In genomic region chr14:105192866-105193731, GRCh38 we compare ENCODE assay signal across 13 cellular contexts. TPM values are rescaled to one million over a fixed set of nuclear protein-coding genes. Genes with fewer than 3 reads are reported as not detected.
A peak's percentile ranks its signal among the peaks of the same experiment; 100 is the strongest.
DNase-seq lines count a peak whose midpoint lies in the region; ATAC-seq and TF ChIP-seq lines count a peak whose summit lies in the region.
"Had no signal": no experiment of that assay in that cellular context is flagged by ENCODE, and none has a peak within 500 bp of the region (broad histone marks: within the 10 kb centered on the region; RNA-seq: fewer than 3 reads in every experiment).

No MANE protein-coding gene starts in this region.

- CTCF ChIA-PET in WTC11 (lab: Charles Lee), result interaction anchor here (1.3 to 6.3 kb wide), 4 partner anchors 12 to 103 kb away, joined by 3 to 33 read pairs (median 8); partner anchors contain the start of gene JAG2

- ATAC-seq in GM19467 (IDR thresholded peaks at IDR 0.05; ENCODE audit: unreplicated experiment) (no peak), HG03342 (IDR thresholded peaks at IDR 0.05; ENCODE audit: unreplicated experiment) (no peak), WTC11 (no peak)
- ATAC-seq: PC-3 had no signal

- H3K9me3 ChIP-seq in neural cell (ENCODE audit: low read length), result no peaks in the 10 kb centered on the region

- peak; percentile 85 for DNase-seq in Daoy (ENCODE audit: low read depth)
- DNase-seq in MV-4-11 (lab: John Stamatoyannopoulos, UW), result peak; percentile 35
- no peak for DNase-seq in caudate nucleus (lab: John Stamatoyannopoulos, UW)
- DNase-seq in WTC11 (ENCODE audit: low spot score), result no peak
- DNase-seq in RPMI8226, result no peak
- DNase-seq: dorsolateral prefrontal cortex, kidney, NCI-H1417, PC-3, substantia nigra had no signal

- H3K4me1 Mint-ChIP-seq in WTC11, result peaks cover 22% of the 10 kb centered on the region

- H3K9me2 ChIP-seq in neural cell (ENCODE audit: insufficient read depth, low read length), result no peaks in the 10 kb centered on the region

- no peak for TF ChIP-seq EP300 in neural cell (conservative IDR thresholded peaks at IDR 0.05; ENCODE audit: poor library complexity, severe bottlenecking)

- H3K36me3 ChIP-seq in neural cell (ENCODE audit: insufficient read depth, low read length), result no peaks in the 10 kb centered on the region

- H3K4me3 Mint-ChIP-seq in WTC11, result no peak overlapping the region

- H3K27me3 Mint-ChIP-seq in WTC11 (ENCODE audit: low read depth), result peaks cover 20% of the 10 kb centered on the region

- TF ChIP-seq RAD21 in neural cell (conservative IDR thresholded peaks at IDR 0.05), result no peak

- H3K9ac ChIP-seq in neural cell (ENCODE audit: low read length), result no peak overlapping the region

- H3K4me2 ChIP-seq in neural cell (ENCODE audit: low read length), result no peak overlapping the region

- H3K27me3 ChIP-seq in neural cell (ENCODE audit: insufficient read depth, low read depth, low read length), result no peaks in the 10 kb centered on the region

- H3K79me2 ChIP-seq in neural cell (replicated peaks; ENCODE audit: insufficient read depth, low read length), result no peaks in the 10 kb centered on the region

- H3K9me3 Mint-ChIP-seq in WTC11, result peaks cover 7% of the 10 kb centered on the region

- H3K27ac ChIP-seq in caudate nucleus (ENCODE audit: low read depth, low read length), result peak overlapping the region; percentile 24
- H3K27ac ChIP-seq in neural cell (ENCODE audit: low read length), result no peak overlapping the region

- H4K20me1 ChIP-seq in neural cell (ENCODE audit: insufficient read depth), result no peaks in the 10 kb centered on the region

- no peaks in the 10 kb centered on the region for H3K36me3 Mint-ChIP-seq in WTC11

- H2AFZ ChIP-seq in neural cell (ENCODE audit: low read depth, low read length), result no peak overlapping the region

- H3K27ac Mint-ChIP-seq in WTC11, result no peak overlapping the region

- TF ChIP-seq CTCF in neural cell (IDR thresholded peaks at IDR 0.05; ENCODE audit: poor library complexity, severe bottlenecking), result no peak
- no peak for TF ChIP-seq CTCF in WTC11 (IDR thresholded peaks at IDR 0.05)

- H3K4me3 ChIP-seq in neural cell (ENCODE audit: low read length), result no peak overlapping the region
- H3K4me3 ChIP-seq: dorsolateral prefrontal cortex had no signal

- no peaks in the 10 kb centered on the region for H3F3A ChIP-seq in neural cell (ENCODE audit: insufficient read depth, low read length, poor library complexity, severe bottlenecking)

- POLR2A ChIA-PET in WTC11 (lab: Charles Lee), result no interaction called here

TF ChIP-seq in neural cell, 6 proteins besides CTCF, POLR2A, EP300 and RAD21:
- TF ChIP-seq MXI1 (conservative IDR thresholded peaks at IDR 0.05; ENCODE audit: poor library complexity, severe bottlenecking) (no peak), SMC3 (conservative IDR thresholded peaks at IDR 0.05; ENCODE audit: poor library complexity) (no peak), REST (IDR thresholded peaks at IDR 0.05; ENCODE audit: borderline replicate concordance) (no peak), POLR2AphosphoS5 (IDR thresholded peaks at IDR 0.05) (peak; percentile 4), EZH2 (IDR thresholded peaks at IDR 0.05; ENCODE audit: borderline replicate concordance, insufficient read depth, low read length, poor library complexity, severe bottlenecking) (no peak), TAF1 (IDR thresholded peaks at IDR 0.05; ENCODE audit: low read depth) (no peak)

TF ChIP-seq in WTC11, 78 proteins besides CTCF, POLR2A, EP300 and RAD21 (continues in another document):
- TF ChIP-seq GTF2I (CRISPR knock-in tag; conservative IDR thresholded peaks at IDR 0.05) (no peak), TP53 (CRISPR knock-in tag; IDR thresholded peaks at IDR 0.05) (no peak), SOX15 (CRISPR knock-in tag; IDR thresholded peaks at IDR 0.05) (no peak), RELA (CRISPR knock-in tag; IDR thresholded peaks at IDR 0.05; ENCODE audit: borderline replicate concordance) (no peak), ZMAT4 (CRISPR knock-in tag; IDR thresholded peaks at IDR 0.05) (no peak), PRDM15 (CRISPR knock-in tag; IDR thresholded peaks at IDR 0.05) (no peak), TCF7 (CRISPR knock-in tag; IDR thresholded peaks at IDR 0.05; ENCODE audit: low read depth) (no peak), ZBTB21 (CRISPR knock-in tag; IDR thresholded peaks at IDR 0.05; ENCODE audit: borderline replicate concordance) (no peak), SMAD3 (CRISPR knock-in tag; IDR thresholded peaks at IDR 0.05; ENCODE audit: borderline replicate concordance) (no peak), EMX1 (CRISPR knock-in tag; IDR thresholded peaks at IDR 0.05) (no peak), KAT7 (CRISPR knock-in tag; IDR thresholded peaks at IDR 0.05; ENCODE audit: borderline replicate concordance) (no peak), ZNF423 (CRISPR knock-in tag; IDR thresholded peaks at IDR 0.05) (no peak), TEAD1 (CRISPR knock-in tag; IDR thresholded peaks at IDR 0.05) (no peak), ZNF532 (CRISPR knock-in tag; IDR thresholded peaks at IDR 0.05; ENCODE audit: borderline replicate concordance) (no peak)

RNA-seq across cellular contexts. Expression of gene NUDT14, which starts 12.0 kb away (rescaled TPM):
- total RNA-seq in Daoy (2014; rRNA removed; shearing (Covaris generic)), result 18.3 and 41.4 TPM in 2 replicates
- polyA plus RNA-seq in neural cell, result 33.7 and 55.0 TPM in 2 replicates
- polyA minus RNA-seq in neural cell, result 16.1 and 17.0 TPM in 2 replicates
- 35.4 to 56.2 TPM (median 51.3 TPM) in 3 replicates for total RNA-seq in WTC11 (2021)

RNA-seq across cellular contexts. Expression of gene JAG2, which starts 24.5 kb away (rescaled TPM):
- total RNA-seq in Daoy (2014; rRNA removed; shearing (Covaris generic)), result 5.1 and 6.3 TPM in 2 replicates
- polyA plus RNA-seq in neural cell, result 20.3 and 31.5 TPM in 2 replicates
- polyA minus RNA-seq in neural cell, result 14.9 and 24.8 TPM in 2 replicates
- total RNA-seq in WTC11 (2021), result 10.6 to 12.2 TPM (median 11.8 TPM) in 3 replicates

RNA-seq across cellular contexts. Expression of gene BTBD6, which starts 55.2 kb away (rescaled TPM):
- 43.3 and 51.3 TPM in 2 replicates for total RNA-seq in Daoy (2014; rRNA removed; shearing (Covaris generic))
- 94.1 and 120 TPM in 2 replicates for polyA plus RNA-seq in neural cell
- 42.9 and 48.5 TPM in 2 replicates for polyA minus RNA-seq in neural cell
- 7.8 to 10.0 TPM (median 8.3 TPM) in 3 replicates for total RNA-seq in WTC11 (2021)

Comparison
In these comparisons a context has a peak if more than half of its experiments do, and no peak if none do; other contexts are left out.
1. DNase-seq: peak in Daoy (single experiment) and MV-4-11 (single experiment); none in caudate nucleus (0 of 61), WTC11 (single experiment) and RPMI8226 (single experiment).